ENCODE assay signal across 3 cellular contexts in the genomic region with DNA sequence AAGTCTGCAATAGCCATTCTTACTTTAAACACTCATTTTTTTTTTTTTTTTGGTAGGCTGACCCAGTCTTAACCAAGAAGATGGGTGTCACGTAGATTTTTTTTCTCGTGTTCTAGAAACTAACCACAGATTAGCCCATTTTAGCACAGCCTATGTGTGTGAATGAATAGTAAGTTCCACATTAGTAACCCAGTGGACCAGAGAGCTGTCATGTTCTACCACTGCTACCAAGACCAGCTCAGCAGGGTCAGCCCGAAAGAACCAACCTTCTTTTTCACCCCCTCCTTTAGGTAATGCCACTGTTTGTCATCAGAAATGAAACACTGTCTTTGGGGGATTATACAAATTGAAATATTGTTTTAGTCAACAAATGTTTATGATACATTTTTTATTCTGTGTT.
"Had no signal": no experiment of that assay in that cellular context is flagged by ENCODE, and none has a peak within 500 bp of the region (broad histone marks: within the 10 kb centered on the region; RNA-seq: fewer than 3 reads in every experiment).

No MANE protein-coding gene starts in this region.

- ATAC-seq: GM12878 had no signal

- DNase-seq: GDM1, GF-D8 had no signal

- H3K4me3 ChIP-seq: GM12878 had no signal
